ENCODE assay signal across 21 cellular contexts in genomic region chr10:27614776-27615175, GRCh38.
"Had no signal": no experiment of that assay in that cellular context is flagged by ENCODE, and none has a peak within 500 bp of the region (broad histone marks: within the 10 kb centered on the region; RNA-seq: fewer than 3 reads in every experiment).

No MANE protein-coding gene starts in this region.

- H3K27ac ChIP-seq: body of pancreas, heart left ventricle, pancreas, psoas muscle, right atrium auricular region, upper lobe of left lung had no signal

- H3K27ac Mint-ChIP-seq: activated B cell treated with CpG ODN at 0.5 μM for 24 hours; activated CD4-positive, alpha-beta memory T cell treated with anti-CD3 and anti-CD28 coated beads, Interleukin-2, amount 10 ng/mL, durations not matched to agents 7 days and 5 days; activated CD4-positive, alpha-beta T cell treated with anti-CD3 and anti-CD28 coated beads for 36 hours; activated naive CD8-positive, alpha-beta T cell treated with anti-CD3 and anti-CD28 coated beads, Interleukin-2, amount 50 U/mL, for 24 hours; activated T-helper 1 cell treated with anti-CD3 and anti-CD28 coated beads, Interleukin-12 subunit alpha, Interleukin-12 subunit beta, Interleukin-2, Interleukin-4 antibody, amounts not matched to agents 30 ng/mL and 10 ng/mL and 1 ng/mL, durations not matched to agents 14 hours and 24 hours and 36 hours; dendritic cell treated with granulocyte-macrophage colony-stimulating factor and Interleukin-4, amounts not matched to agents 40 ng/mL and 50 ng/mL, for 4 days had no signal

- H3K27me3 Mint-ChIP-seq: activated naive CD8-positive, alpha-beta T cell treated with anti-CD3 and anti-CD28 coated beads, Interleukin-2, amount 50 U/mL, for 24 hours had no signal

- DNase-seq: activated B cell treated with CpG ODN at 0.5 μM for 24 hours; activated CD4-positive, alpha-beta memory T cell treated with anti-CD3 and anti-CD28 coated beads, Interleukin-2, amount 10 ng/mL, durations not matched to agents 7 days and 5 days; activated CD4-positive, alpha-beta T cell treated with anti-CD3 and anti-CD28 coated beads for 36 hours; activated gamma-delta T cell; activated naive CD4-positive, alpha-beta T cell treated with anti-CD3 and anti-CD28 coated beads, Interleukin-2, amount 50 U/mL, for 16 hours; activated naive CD8-positive, alpha-beta T cell treated with anti-CD3 and anti-CD28 coated beads, Interleukin-2, amount 50 U/mL, for 24 hours; body of pancreas; effector CD4-positive, alpha-beta T cell; heart left ventricle; naive thymus-derived CD8-positive, alpha-beta T cell; pancreas; psoas muscle; stimulated activated CD4-positive, alpha-beta T cell treated with anti-CD3 and anti-CD28 coated beads, Interleukin-4, amount 100 ng/mL, for 24 hours; stimulated activated naive CD8-positive, alpha-beta T cell treated with anti-CD3 and anti-CD28 coated beads, Interleukin-15, Interleukin-2, amounts not matched to agents 100 U/mL and 50 U/mL, for 24 hours; T1000; upper lobe of left lung had no signal

- H3K4me1 Mint-ChIP-seq: activated B cell treated with CpG ODN at 0.5 μM for 24 hours; activated CD4-positive, alpha-beta memory T cell treated with anti-CD3 and anti-CD28 coated beads, Interleukin-2, amount 10 ng/mL, durations not matched to agents 7 days and 5 days; activated CD4-positive, alpha-beta T cell treated with anti-CD3 and anti-CD28 coated beads for 36 hours; activated naive CD8-positive, alpha-beta T cell treated with anti-CD3 and anti-CD28 coated beads, Interleukin-2, amount 50 U/mL, for 24 hours had no signal

- H3K4me1 ChIP-seq: body of pancreas, heart left ventricle, pancreas, psoas muscle, right atrium auricular region, upper lobe of left lung had no signal

- H3K4me3 ChIP-seq: body of pancreas, heart left ventricle, lung, pancreas, psoas muscle, right atrium auricular region, upper lobe of left lung had no signal

- H3K4me3 Mint-ChIP-seq: activated B cell treated with CpG ODN at 0.5 μM for 24 hours; activated CD4-positive, alpha-beta memory T cell treated with anti-CD3 and anti-CD28 coated beads, Interleukin-2, amount 10 ng/mL, durations not matched to agents 7 days and 5 days; activated CD4-positive, alpha-beta T cell treated with anti-CD3 and anti-CD28 coated beads for 36 hours; activated naive CD8-positive, alpha-beta T cell treated with anti-CD3 and anti-CD28 coated beads, Interleukin-2, amount 50 U/mL, for 24 hours; activated T-helper 1 cell treated with anti-CD3 and anti-CD28 coated beads, Interleukin-12 subunit alpha, Interleukin-12 subunit beta, Interleukin-2, Interleukin-4 antibody, amounts not matched to agents 30 ng/mL and 10 ng/mL and 1 ng/mL, durations not matched to agents 14 hours and 24 hours and 36 hours; dendritic cell treated with granulocyte-macrophage colony-stimulating factor and Interleukin-4, amounts not matched to agents 40 ng/mL and 50 ng/mL, for 4 days; naive thymus-derived CD8-positive, alpha-beta T cell had no signal

- H3K27me3 ChIP-seq: body of pancreas, heart left ventricle, pancreas, right atrium auricular region, upper lobe of left lung had no signal

- H3K9me3 Mint-ChIP-seq: activated B cell treated with CpG ODN at 0.5 μM for 24 hours; activated CD4-positive, alpha-beta memory T cell treated with anti-CD3 and anti-CD28 coated beads, Interleukin-2, amount 10 ng/mL, durations not matched to agents 7 days and 5 days; activated naive CD8-positive, alpha-beta T cell treated with anti-CD3 and anti-CD28 coated beads, Interleukin-2, amount 50 U/mL, for 24 hours; activated T-helper 1 cell treated with anti-CD3 and anti-CD28 coated beads, Interleukin-12 subunit alpha, Interleukin-12 subunit beta, Interleukin-2, Interleukin-4 antibody, amounts not matched to agents 30 ng/mL and 10 ng/mL and 1 ng/mL, durations not matched to agents 14 hours and 24 hours and 36 hours; dendritic cell treated with granulocyte-macrophage colony-stimulating factor and Interleukin-4, amounts not matched to agents 40 ng/mL and 50 ng/mL, for 4 days had no signal

- ATAC-seq: activated CD4-positive, alpha-beta T cell treated with anti-CD3 and anti-CD28 coated beads for 36 hours; activated naive CD8-positive, alpha-beta T cell treated with anti-CD3 and anti-CD28 coated beads, Interleukin-2, amount 50 U/mL, for 24 hours; body of pancreas; heart left ventricle; left lobe of liver; naive thymus-derived CD8-positive, alpha-beta T cell; pancreas; psoas muscle; stimulated activated naive CD8-positive, alpha-beta T cell treated with anti-CD3 and anti-CD28 coated beads, Interleukin-15, Interleukin-2, amounts not matched to agents 100 U/mL and 50 U/mL, for 24 hours had no signal

- H3K36me3 ChIP-seq: heart left ventricle, pancreas, right atrium auricular region, upper lobe of left lung had no signal

- H3K9me3 ChIP-seq: body of pancreas, heart left ventricle, pancreas, psoas muscle, right atrium auricular region, upper lobe of left lung had no signal
